ENCODE assay signal across 1 cellular context in genomic region chr10:72351479-72351878, GRCh38.
TF ChIP-seq lines count a peak whose summit lies in the region.

No MANE protein-coding gene starts in this region.

TF ChIP-seq in HEK293, 187 proteins besides CTCF, POLR2A, EP300 and RAD21 (continued from another document):
- no peak for TF ChIP-seq PRDM10 (tag by site-specific recombination; IDR thresholded peaks at IDR 0.05)
- TF ChIP-seq ZNF133 (tag by site-specific recombination; IDR thresholded peaks at IDR 0.05) = no peak
- no peak for TF ChIP-seq INSM2 (tag by site-specific recombination; IDR thresholded peaks at IDR 0.05)
- TF ChIP-seq BCL6B (tag by site-specific recombination; IDR thresholded peaks at IDR 0.05) = no peak
